Comparison of ENCODE assay signal across 8 cellular contexts in genomic region chr5:119070828-119071572, GRCh38. TPM values are rescaled to one million over a fixed set of nuclear protein-coding genes. Genes with fewer than 3 reads are reported as not detected.
DNase-seq lines count a peak whose midpoint lies in the region; ATAC-seq, FAIRE-seq and TF ChIP-seq lines count a peak whose summit lies in the region.

TSS of gene DMXL1 (plus strand) at chr5:119071087. CDS start at chr5:119071570, 483 bp downstream.

- H3K27ac Mint-ChIP-seq in memory B cell: peak within 1 kb of the TSS; percentile 99

- H3K4ac ChIP-seq in H1 (replicated peaks; ENCODE audit: insufficient read length, low read depth, low read length): no peak within 1 kb of the TSS

- peaks cover 6 to 45% of the 10 kb centered on the region in 2 experiments for H3K79me2 ChIP-seq in H1 (ENCODE audit: control insufficient read depth in 1 of 2, insufficient read depth in 2 of 2, low read length in 2 of 2)

- DNase-seq in CMK (ENCODE audit: low read depth): peak; percentile 93
- peak; percentile 91 for DNase-seq in HTR-8/SVneo (ENCODE audit: insufficient read length, low spot score)
- peak; percentile 96 for DNase-seq in NOMO-1 treated with dmso at 0.1 percent for 144 hours (lab: John Stamatoyannopoulos, UW; ENCODE audit: unreplicated experiment)
- DNase-seq in activated CD8-positive, alpha-beta memory T cell treated with anti-CD3 and anti-CD28 coated beads for 48 hours (ENCODE audit: low read depth in 2 of 3, low spot score in 2 of 3): peak; percentile 87 to 95 (median 94)
- peak; percentile 97 to 98 for DNase-seq in H1 (ENCODE audit: low read depth in 1 of 2, low spot score in 2 of 2)
- peak; percentile 95 to 97 for DNase-seq in memory B cell (ENCODE audit: low spot score in 2 of 2)
- DNase-seq in stimulated activated CD8-positive, alpha-beta memory T cell treated with anti-CD3 and anti-CD28 coated beads, Interleukin-12 subunit alpha, Interleukin-12 subunit beta, amount 100 ng/mL, for 24 hours (ENCODE audit: extremely low read depth): peak; percentile 90

- H3K4me2 ChIP-seq in H1 (ENCODE audit: insufficient read depth in 1 of 2, low read depth in 2 of 2, low read length in 2 of 2): peak within 1 kb of the TSS; percentile 85 to 89

- peaks cover 2% of the 10 kb centered on the region for H3K36me3 Mint-ChIP-seq in memory B cell

- peak within 1 kb of the TSS; percentile 85 for H4K91ac ChIP-seq in H1 (replicated peaks; ENCODE audit: insufficient read length, low read length)

- H2BK120ac ChIP-seq in H1 (replicated peaks; ENCODE audit: low read depth, low read length): peak within 1 kb of the TSS; percentile 83

- H3K27me3 Mint-ChIP-seq in memory B cell: no peaks in the 10 kb centered on the region

- H3K4me3 ChIP-seq in H1 (ENCODE audit: extremely low read depth in 1 of 4, insufficient read depth in 2 of 4, low read depth in 3 of 4, low read length in 4 of 4): peak within 1 kb of the TSS; percentile 78 to 96 (median 85)

- TF ChIP-seq EP300 in H1 (IDR thresholded peaks at IDR 0.05; ENCODE audit: borderline replicate concordance in 1 of 2, low read depth in 2 of 2, low read length in 2 of 2): no peak

- H2BK12ac ChIP-seq in H1 (ENCODE audit: low read depth, low read length): peak within 1 kb of the TSS; percentile 80; the same call in 1 of the 2 replicates

- H4K8ac ChIP-seq in H1 (ENCODE audit: extremely low read depth, insufficient read depth, low read length): peak within 1 kb of the TSS; percentile 98

- no peak for TF ChIP-seq CTCF in H1 (IDR thresholded peaks at IDR 0.05; ENCODE audit: control extremely low read depth in 1 of 3, insufficient read depth in 1 of 3, low read depth in 1 of 3, low read length in 3 of 3)

- H3K4me1 Mint-ChIP-seq in memory B cell: peaks cover 19% of the 10 kb centered on the region

- H4K5ac ChIP-seq in H1 (ENCODE audit: insufficient read length, low read depth, low read length): peak within 1 kb of the TSS; percentile 94

- H3K79me1 ChIP-seq in H1 (ENCODE audit: low read depth, low read length): no peaks in the 10 kb centered on the region

- peak within 1 kb of the TSS; percentile 100 for H3K4me3 Mint-ChIP-seq in memory B cell

- H3K36me3 ChIP-seq in H1 (ENCODE audit: control insufficient read depth in 2 of 4, insufficient read depth in 4 of 4, low read length in 3 of 4): no peaks in the 10 kb centered on the region

- peak; percentile 77 for ATAC-seq in GM21367 (IDR thresholded peaks at IDR 0.05; ENCODE audit: unreplicated experiment)
- ATAC-seq in memory B cell (ENCODE audit: low read depth): peak; percentile 80

- H3K27ac ChIP-seq in H1 (ENCODE audit: low read depth, low read length): peak within 1 kb of the TSS; percentile 84

- POLR2A ChIA-PET in H1 (lab: Charles Lee; ENCODE audit: partially characterized antibody): interaction anchor here (0.9 to 2.4 kb wide), 12 partner anchors 9 to 197 kb away, joined by 3 to 44 read pairs (median 3); no protein-coding TSS in a partner anchor

- H3K9ac ChIP-seq in H1 (replicated peaks in 1 of 4; ENCODE audit: extremely low read depth in 1 of 4, low read depth in 3 of 4, low read length in 3 of 4): peak within 1 kb of the TSS; percentile 86 to 96 (median 92)

- CTCF ChIA-PET in H1 (lab: Charles Lee; ENCODE audit: partially characterized antibody): interaction anchor here (0.7 to 1.7 kb wide), 3 partner anchors 26 to 185 kb away, joined by 3 read pairs; no protein-coding TSS in a partner anchor

- no peak within 1 kb of the TSS for H3K14ac ChIP-seq in H1 (ENCODE audit: insufficient read length)

- no peaks in the 10 kb centered on the region for H3K9me3 Mint-ChIP-seq in memory B cell

- H3K27me3 ChIP-seq in H1 (replicated peaks in 1 of 4; ENCODE audit: control insufficient read depth in 3 of 4, extremely low read depth in 1 of 4, insufficient read depth in 3 of 4, low read length in 3 of 4): no peaks in the 10 kb centered on the region

- no peak within 1 kb of the TSS for H3K23ac ChIP-seq in H1 (ENCODE audit: insufficient read length)

- H3K9me3 ChIP-seq in H1 (ENCODE audit: insufficient read depth in 2 of 2, low read depth in 1 of 2, low read length in 1 of 2): no peaks in the 10 kb centered on the region

- no peak; a peak in 1 of 4 replicates for TF ChIP-seq RAD21 in H1 (IDR thresholded peaks at IDR 0.05 in 1 of 2, conservative IDR thresholded peaks at IDR 0.05 in 1 of 2; ENCODE audit: low read depth in 2 of 2, low read length in 2 of 2)

- FAIRE-seq in HTR-8/SVneo (lab: Jason Lieb, UNC): peak; percentile 36
- peak; percentile 92 for FAIRE-seq in H1 (lab: Jason Lieb, UNC)

- H3K23me2 ChIP-seq in H1 (ENCODE audit: low read depth, low read length): peaks cover 2% of the 10 kb centered on the region; the same call in 1 of the 2 replicates

- peaks cover 0 to 2% of the 10 kb centered on the region in 2 experiments for H4K20me1 ChIP-seq in H1 (replicated peaks in 1 of 2; ENCODE audit: control insufficient read depth in 1 of 2, insufficient read depth in 2 of 2, low read length in 2 of 2)

- H3K56ac ChIP-seq in H1 (replicated peaks; ENCODE audit: insufficient read length, low read depth, low read length): peak within 1 kb of the TSS; percentile 67

- H2BK15ac ChIP-seq in H1 (ENCODE audit: low read length): no peak within 1 kb of the TSS

- H2AFZ ChIP-seq in H1 (ENCODE audit: low read length): peak within 1 kb of the TSS; percentile 84

- no peak within 1 kb of the TSS for H2AK5ac ChIP-seq in H1 (ENCODE audit: low read depth, low read length)

- H3K4me1 ChIP-seq in H1 (replicated peaks in 1 of 4; ENCODE audit: control insufficient read depth in 3 of 4, insufficient read depth in 4 of 4, low read length in 3 of 4): peaks cover 0 to 7% (median 2%) of the 10 kb centered on the region in 4 experiments; a peak in 5 of 7 replicates

- peak within 1 kb of the TSS; percentile 94 for H3K18ac ChIP-seq in H1 (ENCODE audit: extremely low read depth, low read length)

- H2BK5ac ChIP-seq in H1 (ENCODE audit: low read depth, low read length): peak within 1 kb of the TSS; percentile 99

- no peak within 1 kb of the TSS for H2BK20ac ChIP-seq in H1 (ENCODE audit: low read length)

- peak; percentile 8 to 72 for TF ChIP-seq POLR2A in H1 (IDR thresholded peaks at IDR 0.05; ENCODE audit: control extremely low read depth in 1 of 2, low read depth in 2 of 2, low read length in 2 of 2)

- WGBS in H1 (ENCODE audit: extremely low coverage in 1 of 2, insufficient coverage in 1 of 2, insufficient read length in 1 of 2, insufficient replicate concordance in 2 of 2, low coverage in 1 of 2, low lambda C conversion rate in 2 of 2, missing lambda C conversion rate in 1 of 2), 2 experiments: 1% methylated on average over 53 of the region's 70 CpGs; no CpG with 5 or more reads in 1 of the 2 experiments

TF ChIP-seq in H1, 55 proteins besides CTCF, POLR2A, EP300 and RAD21 (continues in another document):
- TF ChIP-seq POU5F1 (IDR thresholded peaks at IDR 0.05; ENCODE audit: low read depth, low read length): no peak
- peak; percentile 65 to 73; a peak in 2 of 4 replicates for TF ChIP-seq SIN3A (conservative IDR thresholded peaks at IDR 0.05 in 1 of 2, IDR thresholded peaks at IDR 0.05 in 1 of 2; ENCODE audit: low read depth in 1 of 2, low read length in 2 of 2)
- peak; percentile 87 for TF ChIP-seq KDM4A (IDR thresholded peaks at IDR 0.05; ENCODE audit: low read depth, low read length, severe bottlenecking)
- TF ChIP-seq CEBPB (IDR thresholded peaks at IDR 0.05; ENCODE audit: low read depth, low read length): no peak
- peak; percentile 80 for TF ChIP-seq TBP (IDR thresholded peaks at IDR 0.05; ENCODE audit: low read depth, low read length)
- TF ChIP-seq ASH2L (IDR thresholded peaks at IDR 0.05; ENCODE audit: low read length): peak; percentile 98
- peak; percentile 54; the same call in 1 of the 2 replicates for TF ChIP-seq TAF1 (IDR thresholded peaks at IDR 0.05; ENCODE audit: low read depth, low read length)
- peak; percentile 70 for TF ChIP-seq POLR2AphosphoS5 (IDR thresholded peaks at IDR 0.05; ENCODE audit: low read depth, low read length)
- TF ChIP-seq RBBP5 (IDR thresholded peaks at IDR 0.05; ENCODE audit: borderline replicate concordance, low read depth, low read length): peak; percentile 92
- TF ChIP-seq BRCA1 (IDR thresholded peaks at IDR 0.05; ENCODE audit: low read depth, low read length): peak; percentile 71
- peak; percentile 93 for TF ChIP-seq CHD2 (IDR thresholded peaks at IDR 0.05; ENCODE audit: low read length)
- TF ChIP-seq PHF8 (conservative IDR thresholded peaks at IDR 0.05; ENCODE audit: low read depth, low read length): peak; percentile 84
- TF ChIP-seq, protein P1, sequence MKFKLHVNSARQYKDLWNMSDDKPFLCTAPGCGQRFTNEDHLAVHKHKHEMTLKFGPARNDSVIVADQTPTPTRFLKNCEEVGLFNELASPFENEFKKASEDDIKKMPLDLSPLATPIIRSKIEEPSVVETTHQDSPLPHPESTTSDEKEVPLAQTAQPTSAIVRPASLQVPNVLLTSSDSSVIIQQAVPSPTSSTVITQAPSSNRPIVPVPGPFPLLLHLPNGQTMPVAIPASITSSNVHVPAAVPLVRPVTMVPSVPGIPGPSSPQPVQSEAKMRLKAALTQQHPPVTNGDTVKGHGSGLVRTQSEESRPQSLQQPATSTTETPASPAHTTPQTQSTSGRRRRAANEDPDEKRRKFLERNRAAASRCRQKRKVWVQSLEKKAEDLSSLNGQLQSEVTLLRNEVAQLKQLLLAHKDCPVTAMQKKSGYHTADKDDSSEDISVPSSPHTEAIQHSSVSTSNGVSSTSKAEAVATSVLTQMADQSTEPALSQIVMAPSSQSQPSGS (IDR thresholded peaks at IDR 0.05; ENCODE audit: low read length): no peak
- TF ChIP-seq MAX (IDR thresholded peaks at IDR 0.05): 0 out of 2 replicates have a peak, but pooled peaks have one; percentile 8
- no peak for TF ChIP-seq CHD1 (IDR thresholded peaks at IDR 0.05; ENCODE audit: low read depth, low read length)
- peak; percentile 88 for TF ChIP-seq SP1 (IDR thresholded peaks at IDR 0.05; ENCODE audit: low read depth, low read length)
- peak; percentile 59; the same call in 1 of the 2 replicates for TF ChIP-seq CREB1 (IDR thresholded peaks at IDR 0.05)

RNA-seq across cellular contexts. Expression of gene DMXL1, which starts in this region (rescaled TPM):
- 43.9 and 44.8 TPM in 2 replicates for total RNA-seq in H1 (2021; fragmentation: NEBNext Ultra II Directional; extraction: Animal tissue kit (Norgen Biotek cat#: 25700))
- 7.7 and 10.1 TPM in 2 replicates for polyA plus RNA-seq in H1 (2011; rRNA removed)
- polyA plus RNA-seq in H1 (2011; cell fraction: cytosol; rRNA removed): 13.5 TPM
- 14.2 TPM for polyA plus RNA-seq in H1 (2011; cell fraction: nucleus; rRNA removed)
- polyA plus RNA-seq in H1 (2012, experiment 1 of 2): 12.4 to 20.1 TPM (median 14.3 TPM) in 4 replicates
- 0.81 TPM for polyA plus RNA-seq in H1 (2012, experiment 2 of 2)
- polyA plus RNA-seq in H1 (2013, experiment 1 of 2): 17.4 TPM
- polyA plus RNA-seq in H1 (2013, experiment 2 of 2): 14.7 TPM
- 56.2 and 78.7 TPM in 2 replicates for polyA minus RNA-seq in H1 (2011; rRNA and poly(A)+ RNA removed)
- 33.1 TPM for polyA minus RNA-seq in H1 (2011; cell fraction: cytosol; rRNA and poly(A)+ RNA removed)
- 108 TPM for polyA minus RNA-seq in H1 (2011; cell fraction: nucleus; rRNA and poly(A)+ RNA removed)

Comparison
In these comparisons a context has a peak if more than half of its experiments do, and no peak if none do; other contexts are left out.
1. Peak in every context shown above with its lines: DNase-seq, ATAC-seq, H3K4me3 ChIP-seq and H3K27ac ChIP-seq.